Comparison of ENCODE assay signal across 7 cellular contexts in genomic region chr5:56328753-56329560, GRCh38.
DNase-seq lines count a peak whose midpoint lies in the region; ATAC-seq and TF ChIP-seq lines count a peak whose summit lies in the region.

No MANE protein-coding gene starts in this region.

- TF ChIP-seq POLR2A in esophagus muscularis mucosa (IDR thresholded peaks at IDR 0.05; ENCODE audit: low read depth) = no peak

- H3K4me1 Mint-ChIP-seq in activated T-cell treated with anti-CD3 and anti-CD28 coated beads, Interleukin-2, amount 50 U/mL, for 4 hours (ENCODE audit: low read depth) = peaks cover 66% of the 10 kb centered on the region
- H3K4me1 Mint-ChIP-seq in naive thymus-derived CD4-positive, alpha-beta T cell = peaks cover 33 to 86% (median 72%) of the 10 kb centered on the region in 7 donors

- peak; percentile 41 for DNase-seq in activated T-cell treated with anti-CD3 and anti-CD28 coated beads, Interleukin-2, amount 50 U/mL, for 4 hours
- peak in 8 of 9 donors; percentile 22 to 75 (median 54) for DNase-seq in naive thymus-derived CD4-positive, alpha-beta T cell
- DNase-seq in GF-D8 (lab: John Stamatoyannopoulos, UW) (no peak), 8988T (no peak), esophagus muscularis mucosa (ENCODE audit: extremely low spot score) (no peak)

- CTCF ChIA-PET in naive thymus-derived CD4-positive, alpha-beta T cell (lab: Charles Lee) = interaction anchor here (0.6 to 1.6 kb wide), 3 partner anchors 58 to 531 kb away, joined by 3 to 7 read pairs (median 3); no protein-coding TSS in a partner anchor

- no peak for TF ChIP-seq EP300 in esophagus muscularis mucosa (IDR thresholded peaks at IDR 0.05)

- no peaks in the 10 kb centered on the region for H3K36me3 ChIP-seq in naive thymus-derived CD4-positive, alpha-beta T cell (ENCODE audit: control insufficient read depth in 2 of 3, insufficient read depth in 3 of 3, low read length in 3 of 3)
- no peaks in the 10 kb centered on the region for H3K36me3 ChIP-seq in esophagus muscularis mucosa

- TF ChIP-seq CTCF in esophagus muscularis mucosa (IDR thresholded peaks at IDR 0.05) = no peak

- POLR2A ChIA-PET in naive thymus-derived CD4-positive, alpha-beta T cell (lab: Charles Lee) = interaction anchor here (0.5 to 3.4 kb wide), 10 partner anchors 8 to 359 kb away, joined by 3 to 29 read pairs (median 3); no protein-coding TSS in a partner anchor

- peak overlapping the region; percentile 69 for H3K27ac ChIP-seq in naive thymus-derived CD4-positive, alpha-beta T cell (ENCODE audit: low read depth, low read length)
- no peak overlapping the region for H3K27ac ChIP-seq in esophagus muscularis mucosa (replicated peaks in 1 of 4)

- no peaks in the 10 kb centered on the region for H3K27me3 ChIP-seq in naive thymus-derived CD4-positive, alpha-beta T cell (ENCODE audit: control insufficient read depth in 2 of 2, insufficient read depth in 2 of 2, low read length in 2 of 2)
- no peaks in the 10 kb centered on the region for H3K27me3 ChIP-seq in esophagus muscularis mucosa

- peak overlapping the region; percentile 46 to 95 (median 83) for H3K27ac Mint-ChIP-seq in naive thymus-derived CD4-positive, alpha-beta T cell

- peak overlapping the region; percentile 59 for H3K4me3 Mint-ChIP-seq in activated T-cell treated with anti-CD3 and anti-CD28 coated beads, Interleukin-2, amount 50 U/mL, for 4 hours
- H3K4me3 Mint-ChIP-seq in naive thymus-derived CD4-positive, alpha-beta T cell = peak overlapping the region in 9 of 10 donors; percentile 15 to 81 (median 70)

- peak; percentile 61 for ATAC-seq in GM19463 (IDR thresholded peaks at IDR 0.05; ENCODE audit: unreplicated experiment)
- peak; percentile 54 for ATAC-seq in HG03571 (IDR thresholded peaks at IDR 0.05; ENCODE audit: unreplicated experiment)
- peak; percentile 77 to 79 for ATAC-seq in activated T-cell treated with anti-CD3 and anti-CD28 coated beads, Interleukin-2, amount 50 U/mL, for 4 hours
- ATAC-seq in naive thymus-derived CD4-positive, alpha-beta T cell = peak; percentile 88

- H3K4me3 ChIP-seq in naive thymus-derived CD4-positive, alpha-beta T cell (ENCODE audit: low read length) = peak overlapping the region; percentile 40
- H3K4me3 ChIP-seq in esophagus muscularis mucosa = no peak overlapping the region

- H3K36me3 Mint-ChIP-seq in activated T-cell treated with anti-CD3 and anti-CD28 coated beads, Interleukin-2, amount 50 U/mL, for 4 hours (ENCODE audit: insufficient read depth) = no peaks in the 10 kb centered on the region
- peaks cover 0 to 21% (median under 1%) of the 10 kb centered on the region in 5 donors for H3K36me3 Mint-ChIP-seq in naive thymus-derived CD4-positive, alpha-beta T cell

- 67% methylated on average over 3 of the region's 3 CpGs for WGBS in esophagus muscularis mucosa

- H3K9me3 Mint-ChIP-seq in activated T-cell treated with anti-CD3 and anti-CD28 coated beads, Interleukin-2, amount 50 U/mL, for 4 hours = peaks cover 3% of the 10 kb centered on the region
- peaks cover 0 to 6% (median 2%) of the 10 kb centered on the region in 11 donors for H3K9me3 Mint-ChIP-seq in naive thymus-derived CD4-positive, alpha-beta T cell

- peaks cover 2% of the 10 kb centered on the region for H3K27me3 Mint-ChIP-seq in activated T-cell treated with anti-CD3 and anti-CD28 coated beads, Interleukin-2, amount 50 U/mL, for 4 hours (ENCODE audit: low read depth)
- no peaks in the 10 kb centered on the region for H3K27me3 Mint-ChIP-seq in naive thymus-derived CD4-positive, alpha-beta T cell

- H3K9me3 ChIP-seq in naive thymus-derived CD4-positive, alpha-beta T cell (ENCODE audit: control insufficient read depth in 2 of 3, low read length in 3 of 3) = no peaks in the 10 kb centered on the region
- no peaks in the 10 kb centered on the region for H3K9me3 ChIP-seq in esophagus muscularis mucosa

- intact Hi-C loops in naive thymus-derived CD4-positive, alpha-beta T cell (cut with micrococcal nuclease) = loop anchor here (1.0 to 10.0 kb wide), 14 partner anchors 13 to 843 kb away; partner anchors contain the start of genes GPBP1 (in 1 of the 2) and MAP3K1 (in 1 of the 2)
- intact Hi-C loops in esophagus muscularis mucosa (cut with DNase I) = no loop called here

- H3K4me1 ChIP-seq in naive thymus-derived CD4-positive, alpha-beta T cell (ENCODE audit: control insufficient read depth in 2 of 2, insufficient read depth in 2 of 2, low read length in 2 of 2) = peaks cover 22 to 49% of the 10 kb centered on the region in 2 donors
- peaks cover 0 to 6% (median 2%) of the 10 kb centered on the region in 4 donors for H3K4me1 ChIP-seq in esophagus muscularis mucosa

Comparison
In these comparisons a context has a peak if more than half of its experiments do, and no peak if none do; other contexts are left out.
1. DNase-seq: peak in activated T-cell treated with anti-CD3 and anti-CD28 coated beads, Interleukin-2, amount 50 U/mL, for 4 hours (single experiment) and naive thymus-derived CD4-positive, alpha-beta T cell (8 of 9); none in GF-D8 (single experiment), 8988T (single experiment) and esophagus muscularis mucosa (single experiment).
2. Peak in every context shown above with its lines, with median percentiles within 50 percentile points of each other: ATAC-seq.